In the genomic region with DNA sequence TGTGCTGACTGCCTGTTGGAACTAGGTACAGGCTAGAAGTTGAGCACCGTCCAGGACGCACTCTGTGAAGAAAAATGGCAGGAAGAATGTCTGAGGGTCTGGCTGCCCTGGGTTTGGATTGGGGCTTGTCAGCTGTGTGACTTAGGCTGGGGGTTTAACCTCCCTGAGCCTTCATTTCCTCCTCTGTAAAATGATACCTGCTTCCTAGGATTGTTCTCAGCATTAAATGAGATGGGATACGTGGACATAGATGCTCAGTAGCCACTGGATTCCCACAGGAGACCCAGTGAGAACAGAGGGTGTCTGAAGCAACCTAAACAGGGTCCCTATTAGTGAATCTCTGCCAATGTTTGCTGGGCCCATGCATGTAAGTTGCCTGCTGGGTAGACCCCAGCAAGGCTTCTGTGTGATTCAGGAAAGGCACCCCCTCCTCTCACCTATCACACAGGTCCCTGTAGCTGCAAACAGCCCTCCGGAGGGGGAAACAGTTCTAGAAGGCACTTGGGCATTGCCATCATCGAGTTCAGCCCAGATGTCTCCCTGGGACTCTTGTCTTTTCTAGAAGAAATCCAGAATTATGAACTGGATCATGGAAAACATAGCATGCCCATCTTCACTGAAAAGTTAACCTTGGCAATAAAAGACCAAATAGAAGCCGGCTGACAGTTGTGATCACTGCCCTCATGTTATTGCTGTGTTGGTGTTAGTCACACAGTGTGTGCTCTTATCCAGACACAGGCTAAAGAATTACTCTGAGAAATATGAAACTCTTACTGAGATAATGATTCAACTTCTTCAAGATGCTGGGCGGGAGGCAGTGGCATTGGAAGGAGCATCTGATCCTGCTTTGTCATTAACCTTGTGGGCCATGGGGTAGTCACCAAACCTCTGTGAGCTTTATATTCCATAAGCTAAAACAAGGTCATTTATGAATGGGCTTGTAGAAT, we compare ENCODE assay signal across 10 cellular contexts.
DNase-seq lines count a peak whose midpoint lies in the region; ATAC-seq and TF ChIP-seq lines count a peak whose summit lies in the region.
"Had no signal": no experiment of that assay in that cellular context is flagged by ENCODE, and none has a peak within 500 bp of the region (broad histone marks: within the 10 kb centered on the region; RNA-seq: fewer than 3 reads in every experiment).

No MANE protein-coding gene starts in this region.

- H3K4me1 ChIP-seq in body of pancreas (peaks cover 84% of the 10 kb centered on the region), left lung (peaks cover 50 to 90% of the 10 kb centered on the region in 2 donors)

- 52 to 62% methylated on average over 7 of the region's 7 CpGs for WGBS in body of pancreas, 2 donors

- H3K27ac ChIP-seq in body of pancreas (peak overlapping the region; percentile 79 to 86 (median 80)), left lung (peak overlapping the region; percentile 16 to 26)

- intact Hi-C loops in left cardiac atrium (cut with DNase I) = no loop called here
- intact Hi-C loops in Right ventricle myocardium inferior (cut with DNase I) = no loop called here
- intact Hi-C loops in body of pancreas (cut with DNase I) = no loop called here
- intact Hi-C loops in left lung (cut with DNase I) = loop anchor here in 1 of 2 donors (10.0 kb wide), 1 partner anchor 62 kb away; a partner anchor contains a TSS

- H3K4me3 ChIP-seq in body of pancreas (no peak overlapping the region), left lung (no peak overlapping the region)
- H3K4me3 ChIP-seq: skin epidermis had no signal

- DNase-seq in left cardiac atrium (peak; percentile 0), Right ventricle myocardium inferior (ENCODE audit: missing footprints) (no peak), body of pancreas (no peak), left lung (no peak), NCI-H187 (lab: John Stamatoyannopoulos, UW) (no peak), SKM-1 treated with dmso at 0.1 percent for 144 hours (lab: John Stamatoyannopoulos, UW; ENCODE audit: unreplicated experiment) (no peak), foreskin melanocyte (no peak), hippocampal formation (lab: John Stamatoyannopoulos, UW) (no peak)
- DNase-seq: T-helper 17 cell had no signal

- no peaks in the 10 kb centered on the region for H3K9me3 ChIP-seq in body of pancreas
- no peaks in the 10 kb centered on the region for H3K9me3 ChIP-seq in left lung

- H3K27me3 ChIP-seq in body of pancreas (no peaks in the 10 kb centered on the region), left lung (peaks cover 0 to 15% of the 10 kb centered on the region in 2 donors)

- no peaks in the 10 kb centered on the region for H3K36me3 ChIP-seq in body of pancreas (replicated peaks in 1 of 2; ENCODE audit: insufficient read depth in 1 of 2, low read depth in 2 of 2)
- no peaks in the 10 kb centered on the region for H3K36me3 ChIP-seq in left lung

- TF ChIP-seq POLR2A in body of pancreas (IDR thresholded peaks at IDR 0.05) = no peak

- no peak for TF ChIP-seq CTCF in body of pancreas (IDR thresholded peaks at IDR 0.05)
- no peak for TF ChIP-seq CTCF in left lung (IDR thresholded peaks at IDR 0.05)

- no peak for ATAC-seq in left cardiac atrium
- no peak for ATAC-seq in Right ventricle myocardium inferior
- ATAC-seq in body of pancreas = no peak
- no peak for ATAC-seq in left lung
- ATAC-seq: T-helper 17 cell had no signal
